22 cellular contexts compared by ENCODE assay signal in the genomic region with DNA sequence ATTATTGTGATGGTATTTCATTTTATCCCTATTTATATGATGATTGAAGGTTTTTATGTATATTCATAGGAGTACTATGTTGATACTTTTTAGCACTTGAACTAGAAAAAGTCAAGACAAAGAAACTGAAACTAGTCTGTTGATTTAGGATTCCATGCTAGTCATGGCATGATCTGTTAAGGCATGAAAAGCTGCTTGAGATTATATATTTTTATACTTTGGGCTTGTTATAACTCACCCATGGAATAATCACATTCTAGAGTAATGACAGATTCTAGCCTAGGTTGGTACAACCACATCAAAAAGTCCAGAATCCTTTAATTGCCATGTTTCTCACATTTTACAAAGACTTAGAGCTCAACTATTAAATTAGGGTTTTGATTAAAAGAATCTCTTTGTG.
"Had no signal": no experiment of that assay in that cellular context is flagged by ENCODE, and none has a peak within 500 bp of the region (broad histone marks: within the 10 kb centered on the region; RNA-seq: fewer than 3 reads in every experiment).

No MANE protein-coding gene starts in this region.

- H3K4me1 Mint-ChIP-seq: IgD-negative memory B cell had no signal

- H3K4me3 Mint-ChIP-seq: IgD-negative memory B cell had no signal

- H3K4me1 ChIP-seq: SJSA1 had no signal

- H3K36me3 ChIP-seq: MG63, SJSA1 had no signal

- ATAC-seq: K562 had no signal

- H3K27ac Mint-ChIP-seq: IgD-negative memory B cell had no signal

- H3K9me3 ChIP-seq: MG63, SJSA1 had no signal

- H3K27me3 ChIP-seq: MG63, SJSA1 had no signal

- FAIRE-seq: HTR-8/SVneo, K562, RCC 7860 had no signal

- H3K36me3 Mint-ChIP-seq: IgD-negative memory B cell had no signal

- H3K27ac ChIP-seq: SJSA1, SK-N-MC had no signal

- H3K27me3 Mint-ChIP-seq: IgD-negative memory B cell had no signal

- DNase-seq: MG63, NCI-H1092, NCI-H1105 treated with DMSO at 0.1 percent for 48 hours, NCI-H1417 treated with DMSO at 0.1 percent for 48 hours, NCI-H146, NCI-H1694 treated with DMSO at 0.1 percent for 48 hours, NCI-H1930, NCI-H2081, NCI-H2107, NCI-H2227 treated with DMSO at 0.1 percent for 48 hours, NCI-H524, NCI-H69, NCI-H774, Right ventricle myocardium superior, RPMI8226, SIG-M5 had no signal

- H3K4me3 ChIP-seq: K562, MG63, SJSA1, SK-N-MC had no signal
